In the genomic region with DNA sequence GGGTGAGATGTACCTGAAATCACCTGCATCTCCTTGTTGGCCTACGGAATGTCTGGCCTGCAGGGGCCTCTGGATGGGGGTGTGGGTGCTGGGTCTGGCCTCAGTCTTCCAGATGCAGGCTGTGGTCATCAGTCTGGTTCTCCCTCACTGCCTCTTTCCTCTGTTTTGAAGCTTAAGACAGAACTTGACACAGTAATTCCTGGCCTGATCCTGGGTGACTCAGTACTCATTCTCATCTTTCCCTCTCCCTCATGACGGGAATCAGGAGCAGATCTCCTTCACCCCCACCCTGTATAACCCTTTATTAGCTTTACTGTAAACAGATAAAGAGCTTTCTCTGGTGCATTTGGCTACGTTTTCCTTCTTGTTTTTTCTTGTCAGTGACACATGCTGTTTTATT, we compare ENCODE assay signal across 24 cellular contexts.
"Had no signal": no experiment of that assay in that cellular context is flagged by ENCODE, and none has a peak within 500 bp of the region (broad histone marks: within the 10 kb centered on the region; RNA-seq: fewer than 3 reads in every experiment).

No MANE protein-coding gene starts in this region.

- H3K27ac Mint-ChIP-seq: naive thymus-derived CD4-positive, alpha-beta T cell; natural killer cell treated with Interleukin-12 subunit alpha and Interleukin-12 subunit beta and Interleukin-15 and Interleukin-18, amount 100 ng/mL, for 72 hours; progenitor cell of endocrine pancreas; stimulated activated naive B cell treated with anti-CD40 and anti-IgM and Interleukin-4, amounts not matched to agents 10 μg/mL and 1 μg/mL and 100 μg/mL, for 72 hours had no signal

- ATAC-seq: heart right ventricle; mucosa of descending colon; naive thymus-derived CD4-positive, alpha-beta T cell; natural killer cell treated with Interleukin-12 subunit alpha and Interleukin-12 subunit beta and Interleukin-15 and Interleukin-18, amount 100 ng/mL, for 72 hours; right lobe of liver; stimulated activated naive B cell treated with anti-CD40 and anti-IgM and Interleukin-4, amounts not matched to agents 10 μg/mL and 1 μg/mL and 100 μg/mL, for 72 hours; stimulated activated naive CD8-positive, alpha-beta T cell treated with anti-CD3 and anti-CD28 coated beads, Interleukin-15, Interleukin-2, amounts not matched to agents 100 U/mL and 50 U/mL, for 24 hours had no signal

- H3K27me3 ChIP-seq: hepatocyte, ovary, right lobe of liver, stomach, testis, thyroid gland, transverse colon, upper lobe of left lung, vagina had no signal

- H3K36me3 ChIP-seq: heart right ventricle, left ventricle myocardium inferior, ovary, right lobe of liver, stomach, thyroid gland, transverse colon, upper lobe of left lung, vagina had no signal

- H3K27me3 Mint-ChIP-seq: natural killer cell treated with Interleukin-12 subunit alpha and Interleukin-12 subunit beta and Interleukin-15 and Interleukin-18, amount 100 ng/mL, for 72 hours; progenitor cell of endocrine pancreas had no signal

- H3K4me3 Mint-ChIP-seq: naive thymus-derived CD4-positive, alpha-beta T cell; natural killer cell treated with Interleukin-12 subunit alpha and Interleukin-12 subunit beta and Interleukin-15 and Interleukin-18, amount 100 ng/mL, for 72 hours; stimulated activated naive B cell treated with anti-CD40 and anti-IgM and Interleukin-4, amounts not matched to agents 10 μg/mL and 1 μg/mL and 100 μg/mL, for 72 hours had no signal

- H3K27ac ChIP-seq: heart right ventricle, hepatocyte, left ventricle myocardium inferior, ovary, right lobe of liver, stomach, testis, thyroid gland, transverse colon, upper lobe of left lung, vagina had no signal

- DNase-seq: heart right ventricle; islet precursor cell; left ventricle myocardium inferior; midbrain; mucosa of descending colon; naive thymus-derived CD4-positive, alpha-beta T cell; ovary; right lobe of liver; stimulated activated CD4-positive, alpha-beta T cell treated with anti-CD3 and anti-CD28 coated beads, Interleukin-12 subunit alpha, Interleukin-12 subunit beta, amount 100 ng/mL, for 4 hours; stimulated activated CD4-positive, alpha-beta T cell treated with anti-CD3 and anti-CD28 coated beads, Interleukin-15, amount 100 ng/mL, for 24 hours; stimulated activated CD4-positive, alpha-beta T cell treated with anti-CD3 and anti-CD28 coated beads, Interleukin-2, amount 100 ng/mL, for 24 hours; stimulated activated CD4-positive, alpha-beta T cell treated with anti-CD3 and anti-CD28 coated beads, Interleukin-4, amount 100 ng/mL, for 1 hour; stimulated activated naive B cell treated with anti-CD40 and anti-IgM and Interleukin-4, amounts not matched to agents 10 μg/mL and 1 μg/mL and 100 μg/mL, for 72 hours; stimulated activated naive CD8-positive, alpha-beta T cell treated with anti-CD3 and anti-CD28 coated beads, Interleukin-15, Interleukin-2, amounts not matched to agents 100 U/mL and 50 U/mL, for 24 hours; stomach; testis; thyroid gland; transverse colon; upper lobe of left lung had no signal

- H3K9me3 ChIP-seq: heart right ventricle, left ventricle myocardium inferior, mucosa of descending colon, ovary, right lobe of liver, stomach, testis, thyroid gland, transverse colon, upper lobe of left lung, vagina had no signal

- H3K4me3 ChIP-seq: heart right ventricle, hepatocyte, left ventricle myocardium inferior, lung, mucosa of descending colon, ovary, right lobe of liver, stomach, testis, thyroid gland, transverse colon, upper lobe of left lung, vagina had no signal

- H3K4me1 ChIP-seq: heart right ventricle, left ventricle myocardium inferior, right lobe of liver, stomach, testis, thyroid gland, transverse colon, upper lobe of left lung, vagina had no signal

- H3K36me3 Mint-ChIP-seq: naive thymus-derived CD4-positive, alpha-beta T cell; natural killer cell treated with Interleukin-12 subunit alpha and Interleukin-12 subunit beta and Interleukin-15 and Interleukin-18, amount 100 ng/mL, for 72 hours; stimulated activated naive B cell treated with anti-CD40 and anti-IgM and Interleukin-4, amounts not matched to agents 10 μg/mL and 1 μg/mL and 100 μg/mL, for 72 hours had no signal

- H3K4me1 Mint-ChIP-seq: stimulated activated naive B cell treated with anti-CD40 and anti-IgM and Interleukin-4, amounts not matched to agents 10 μg/mL and 1 μg/mL and 100 μg/mL, for 72 hours had no signal
